Comparison of ENCODE assay signal across 17 cellular contexts in genomic region chr15:62999178-62999577, GRCh38.
"Had no signal": no experiment of that assay in that cellular context is flagged by ENCODE, and none has a peak within 500 bp of the region (broad histone marks: within the 10 kb centered on the region; RNA-seq: fewer than 3 reads in every experiment).

No MANE protein-coding gene starts in this region.

- ATAC-seq: activated CD4-positive, alpha-beta T cell treated with anti-CD3 and anti-CD28 coated beads for 36 hours; foreskin keratinocyte had no signal

- H3K27me3 Mint-ChIP-seq: activated CD4-positive, alpha-beta T cell treated with anti-CD3 and anti-CD28 coated beads for 36 hours had no signal

- DNase-seq: activated CD4-positive, alpha-beta T cell treated with anti-CD3 and anti-CD28 coated beads for 36 hours; activated CD4-positive, alpha-beta T cell treated with anti-CD3 and anti-CD28 coated beads, Interleukin-2, amount 50 U/mL, for 48 hours; activated naive CD4-positive, alpha-beta T cell; activated naive CD8-positive, alpha-beta T cell treated with anti-CD3 and anti-CD28 coated beads for 36 hours; activated T-cell treated with anti-CD3 and anti-CD28 coated beads for 4 hours; amniotic stem cell; dorsolateral prefrontal cortex; foreskin keratinocyte; mesendoderm; stimulated activated CD4-positive, alpha-beta T cell treated with anti-CD3 and anti-CD28 coated beads, Interleukin-12 subunit alpha, Interleukin-12 subunit beta, amount 100 ng/mL, for 4 hours; stimulated activated CD4-positive, alpha-beta T cell treated with anti-CD3 and anti-CD28 coated beads, Interleukin-1b, Interleukin-23, amount 100 ng/mL, for 48 hours; stimulated activated CD8-positive, alpha-beta memory T cell treated with anti-CD3 and anti-CD28 coated beads, Interleukin-4, amount 100 ng/mL, for 48 hours; stimulated activated naive CD4-positive, alpha-beta T cell; SW 1271 had no signal

- H3K4me3 ChIP-seq: dorsolateral prefrontal cortex had no signal

- H3K27me3 ChIP-seq: dorsolateral prefrontal cortex, foreskin keratinocyte had no signal

- H3K4me3 Mint-ChIP-seq: activated CD4-positive, alpha-beta T cell treated with anti-CD3 and anti-CD28 coated beads for 36 hours; activated naive CD8-positive, alpha-beta T cell treated with anti-CD3 and anti-CD28 coated beads for 36 hours; T-helper 2 cell treated with Interferon-gamma antibody and Interleukin-4, amounts not matched to agents 5 μg/mL and 100 μg/mL, for 36 hours had no signal

- H3K79me2 ChIP-seq: parathyroid adenoma had no signal

- H3K4me1 ChIP-seq: parathyroid adenoma had no signal

- H2AFZ ChIP-seq: parathyroid adenoma had no signal

- H3K9me3 Mint-ChIP-seq: activated naive CD8-positive, alpha-beta T cell treated with anti-CD3 and anti-CD28 coated beads for 36 hours; T-helper 2 cell treated with Interferon-gamma antibody and Interleukin-4, amounts not matched to agents 5 μg/mL and 100 μg/mL, for 36 hours had no signal

- H3K27ac Mint-ChIP-seq: activated CD4-positive, alpha-beta T cell treated with anti-CD3 and anti-CD28 coated beads for 36 hours; activated naive CD8-positive, alpha-beta T cell treated with anti-CD3 and anti-CD28 coated beads for 36 hours; T-helper 2 cell treated with Interferon-gamma antibody and Interleukin-4, amounts not matched to agents 5 μg/mL and 100 μg/mL, for 36 hours had no signal

- H3K36me3 Mint-ChIP-seq: activated naive CD8-positive, alpha-beta T cell treated with anti-CD3 and anti-CD28 coated beads for 36 hours had no signal

- H3K4me1 Mint-ChIP-seq: activated CD4-positive, alpha-beta T cell treated with anti-CD3 and anti-CD28 coated beads for 36 hours; activated naive CD8-positive, alpha-beta T cell treated with anti-CD3 and anti-CD28 coated beads for 36 hours had no signal

- H3K27ac ChIP-seq: dorsolateral prefrontal cortex, epithelial cell of prostate, foreskin keratinocyte, parathyroid adenoma had no signal
